23 cellular contexts compared by ENCODE assay signal in genomic region chr6:56378507-56378906, GRCh38.
A peak's percentile ranks its signal among the peaks of the same experiment; 100 is the strongest.
DNase-seq lines count a peak whose midpoint lies in the region; ATAC-seq, FAIRE-seq and TF ChIP-seq lines count a peak whose summit lies in the region.
"Had no signal": no experiment of that assay in that cellular context is flagged by ENCODE, and none has a peak within 500 bp of the region (broad histone marks: within the 10 kb centered on the region; RNA-seq: fewer than 3 reads in every experiment).

No MANE protein-coding gene starts in this region.

- H2AFZ ChIP-seq in mammary epithelial cell (ENCODE audit: low read depth, low read length): peak overlapping the region; percentile 75
- H2AFZ ChIP-seq: GM23248 had no signal

- peak overlapping the region; percentile 37 for H3K4me2 ChIP-seq in mammary epithelial cell (ENCODE audit: insufficient read depth, low read depth, low read length)

- no peak for TF ChIP-seq POLR2A in suprapubic skin (IDR thresholded peaks at IDR 0.05)
- TF ChIP-seq POLR2A in ovary (IDR thresholded peaks at IDR 0.05): no peak
- no peak for TF ChIP-seq POLR2A in GM18505 (IDR thresholded peaks at IDR 0.05; ENCODE audit: borderline replicate concordance, extremely low read depth, insufficient read depth, insufficient read length)

- no peaks in the 10 kb centered on the region for H4K20me1 ChIP-seq in mammary epithelial cell (ENCODE audit: insufficient read depth, low read length)

- intact Hi-C loops in mammary epithelial cell (cut with micrococcal nuclease) (loop anchor here (10.0 kb wide), 1 partner anchor 486 kb away; no protein-coding TSS in a partner anchor), kidney (cut with DNase I) (no loop called here), ovary (cut with DNase I) (loop anchor here in 1 of 4 donors (10.0 kb wide), 1 partner anchor 66 kb away; no protein-coding TSS in a partner anchor)

- no peak for ATAC-seq in GM18505 (IDR thresholded peaks at IDR 0.05; ENCODE audit: unreplicated experiment)
- ATAC-seq: K562 had no signal

- in situ Hi-C loops in mammary epithelial cell (cut with MboI; ENCODE audit: low sequenced_read_pairs in 2 of 2) (no loop called here), GM13977 (cut with MboI; ENCODE audit: low pct_unique_long_range_greater_than_20kb, low sequenced_read_pairs, unreplicated experiment) (no loop called here)

- H3K27me3 ChIP-seq in mammary epithelial cell (ENCODE audit: insufficient read depth, low read length) (no peaks in the 10 kb centered on the region), suprapubic skin (no peaks in the 10 kb centered on the region), ovary (no peaks in the 10 kb centered on the region)

- no peak for TF ChIP-seq EP300 in suprapubic skin (IDR thresholded peaks at IDR 0.05)
- TF ChIP-seq EP300 in ovary (IDR thresholded peaks at IDR 0.05): no peak

- FAIRE-seq in kidney (lab: Jason Lieb, UNC): no peak
- FAIRE-seq: HepG2, K562, RCC 7860 had no signal

- H3K36me3 ChIP-seq in mammary epithelial cell (ENCODE audit: insufficient read depth, low read length) (no peaks in the 10 kb centered on the region), kidney (ENCODE audit: control insufficient read depth in 1 of 2, insufficient read depth in 2 of 2, low read length in 2 of 2) (no peaks in the 10 kb centered on the region), suprapubic skin (no peaks in the 10 kb centered on the region), ovary (no peaks in the 10 kb centered on the region)

- dilution Hi-C loops in mammary epithelial cell (cut with HindIII; ENCODE audit: low sequenced_read_pairs): no loop called here

- WGBS in mammary epithelial cell (ENCODE audit: low coverage, missing lambda C conversion rate): 33% methylated on average over 4 of the region's 4 CpGs
- 60% methylated on average over 1 of the region's 4 CpGs for WGBS in suprapubic skin
- WGBS in ovary, 3 donors: 94 to 100% (median 98%) methylated on average over 4 of the region's 4 CpGs

- H3K4me1 ChIP-seq in mammary epithelial cell (ENCODE audit: insufficient read depth, low read length): peaks cover 28% of the 10 kb centered on the region
- no peaks in the 10 kb centered on the region for H3K4me1 ChIP-seq in kidney (ENCODE audit: control insufficient read depth in 1 of 2, insufficient read depth in 1 of 2, low read depth in 1 of 2, low read length in 2 of 2)
- H3K4me1 ChIP-seq in suprapubic skin: peaks cover 39% of the 10 kb centered on the region
- peaks cover 3% of the 10 kb centered on the region for H3K4me1 ChIP-seq in ovary (ENCODE audit: insufficient read depth)

- no peak overlapping the region for H3K4me3 ChIP-seq in mammary epithelial cell (replicated peaks in 1 of 3; ENCODE audit: insufficient read depth in 1 of 3, low read depth in 2 of 3, low read length in 3 of 3)
- H3K4me3 ChIP-seq in kidney (ENCODE audit: low read length in 2 of 2): no peak overlapping the region
- no peak overlapping the region for H3K4me3 ChIP-seq in suprapubic skin
- no peak overlapping the region for H3K4me3 ChIP-seq in ovary
- H3K4me3 ChIP-seq: GM23248, K562 had no signal

- H3K9me3 ChIP-seq in mammary epithelial cell (replicated peaks; ENCODE audit: insufficient read depth, low read length): no peaks in the 10 kb centered on the region
- H3K9me3 ChIP-seq in kidney (ENCODE audit: control insufficient read depth in 1 of 2, low read length in 2 of 2): no peaks in the 10 kb centered on the region
- no peaks in the 10 kb centered on the region for H3K9me3 ChIP-seq in suprapubic skin
- H3K9me3 ChIP-seq in ovary: no peaks in the 10 kb centered on the region

- no TSS peak for BruUV-seq in mammary epithelial cell (replicated peaks; lab: Mats Ljungman, UMichigan)

- no peak for TF ChIP-seq CTCF in mammary epithelial cell (conservative IDR thresholded peaks at IDR 0.05 in 1 of 2, IDR thresholded peaks at IDR 0.05 in 1 of 2; ENCODE audit: extremely low read depth in 1 of 2, insufficient read depth in 1 of 2, low read depth in 1 of 2, low read length in 2 of 2)
- no peak for TF ChIP-seq CTCF in kidney (IDR thresholded peaks at IDR 0.05; ENCODE audit: borderline replicate concordance, extremely low read depth, insufficient read depth)
- no peak for TF ChIP-seq CTCF in suprapubic skin (IDR thresholded peaks at IDR 0.05)
- TF ChIP-seq CTCF in ovary (IDR thresholded peaks at IDR 0.05): no peak
- TF ChIP-seq CTCF in GM13977 (IDR thresholded peaks at IDR 0.05; ENCODE audit: extremely low read depth, insufficient read depth, missing control alignments): no peak

- DNase-seq in mammary epithelial cell (no peak), kidney (peak; percentile 59), suprapubic skin (ENCODE audit: low spot score in 2 of 2) (no peak), NCI-H748 (lab: John Stamatoyannopoulos, UW; ENCODE audit: unreplicated experiment) (no peak), ovary (no peak), GM13977 (ENCODE audit: low spot score) (no peak)
- DNase-seq: CD4-positive, CD25-positive, alpha-beta regulatory T cell; DMS79; GM23248; H9; HFFc6; MM.1S; NCI-H1092; NCI-H1436; NCI-H2029; NCI-H226; NCI-H524; NCI-H82; Right ventricle myocardium superior had no signal

- H3K27ac ChIP-seq in mammary epithelial cell (ENCODE audit: insufficient read depth, low read depth, low read length) (peak overlapping the region; percentile 18), kidney (ENCODE audit: low read depth in 2 of 2, low read length in 2 of 2) (no peak overlapping the region), suprapubic skin (peak overlapping the region; percentile 40), ovary (no peak overlapping the region)
- H3K27ac ChIP-seq: GM23248 had no signal

- H3K79me2 ChIP-seq in mammary epithelial cell (ENCODE audit: insufficient read depth, low read length): no peaks in the 10 kb centered on the region

- no peak overlapping the region for H3K9ac ChIP-seq in mammary epithelial cell (ENCODE audit: insufficient read depth, low read length)
- no peak overlapping the region for H3K9ac ChIP-seq in kidney (ENCODE audit: low read length in 2 of 2)
- H3K9ac ChIP-seq: GM23248 had no signal

- CTCF ChIA-PET in mammary epithelial cell (lab: Charles Lee; ENCODE audit: low non-redundant PET): no interaction called here

Comparison
In these comparisons a context has a peak if more than half of its experiments do, and no peak if none do; other contexts are left out.
1. H3K27ac ChIP-seq: peak in mammary epithelial cell (single experiment) and suprapubic skin (single experiment); none in kidney (0 of 2) and ovary (0 of 2).